ENCODE assay signal across 16 cellular contexts in genomic region chr9:78813602-78814180, GRCh38.
"Had no signal": no experiment of that assay in that cellular context is flagged by ENCODE, and none has a peak within 500 bp of the region (broad histone marks: within the 10 kb centered on the region; RNA-seq: fewer than 3 reads in every experiment).

No MANE protein-coding gene starts in this region.

- DNase-seq: KBM-7, MV-4-11, NCI-H1048, NCI-H1105, NCI-H1436 treated with DMSO at 0.1 percent for 48 hours, NCI-H187, NCI-H2029, NCI-H2081 treated with DMSO at 0.1 percent for 48 hours, NCI-H345, NCI-H446 treated with DMSO at 0.1 percent for 48 hours, NCI-H510A treated with DMSO at 0.1 percent for 48 hours, NCI-H526, NCI-H774, Right ventricle myocardium superior, RPMI8226, SIG-M5 had no signal
